8 cellular contexts compared by ENCODE assay signal in the genomic region with DNA sequence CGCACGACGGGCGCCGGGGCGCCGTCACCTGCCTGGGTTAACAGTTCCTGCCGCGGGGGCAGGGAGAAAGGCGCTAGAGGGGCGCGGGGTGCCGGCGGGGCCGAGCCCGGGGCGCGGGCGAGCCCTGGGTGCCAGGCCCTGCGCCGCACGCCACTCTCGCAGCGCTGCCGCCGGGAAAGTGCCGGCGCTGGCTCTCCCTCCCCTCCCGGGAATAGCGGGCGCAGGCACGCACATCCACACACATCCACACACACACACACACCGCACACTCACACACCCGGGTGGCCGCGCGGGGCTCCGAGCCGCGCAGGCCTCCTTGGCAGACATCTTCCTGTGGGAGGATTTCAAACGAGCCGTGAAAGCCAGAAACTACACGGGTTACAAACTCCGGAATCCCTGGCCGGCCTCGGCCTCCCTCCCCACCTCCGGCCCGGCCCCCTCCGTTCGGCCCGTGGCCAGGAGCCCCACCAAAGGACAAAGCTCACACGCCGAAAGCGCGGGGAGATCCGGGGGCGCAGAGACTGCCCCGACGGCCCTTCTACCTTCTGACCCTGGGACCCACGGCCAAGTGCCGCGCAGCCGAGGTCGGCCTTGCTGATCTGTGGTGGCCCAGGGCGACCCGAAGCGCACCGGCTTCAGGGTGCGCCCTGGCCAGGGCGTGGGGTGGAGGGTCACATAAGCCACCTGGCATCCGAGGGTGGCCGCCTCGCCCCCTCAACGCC.
DNase-seq lines count a peak whose midpoint lies in the region; ATAC-seq and TF ChIP-seq lines count a peak whose summit lies in the region.

No MANE protein-coding gene starts in this region.

- H3K27ac ChIP-seq in left ventricle myocardium inferior (replicated peaks) (peak overlapping the region; percentile 51), rectal smooth muscle tissue (ENCODE audit: low read depth, low read length) (no peak overlapping the region)

- no peak for ATAC-seq in HG02885 (IDR thresholded peaks at IDR 0.05; ENCODE audit: poor library complexity, unreplicated experiment)

- H3K9ac ChIP-seq in ES-I3 (ENCODE audit: low read depth, low read length) (peak overlapping the region; percentile 62), rectal smooth muscle tissue (ENCODE audit: low read length) (no peak overlapping the region)

- H3K9me3 ChIP-seq in ES-I3 (ENCODE audit: control insufficient read depth, insufficient read depth, low read length) (no peaks in the 10 kb centered on the region), left ventricle myocardium inferior (replicated peaks) (no peaks in the 10 kb centered on the region)

- H3K36me3 ChIP-seq in ES-I3 (ENCODE audit: insufficient read depth, low read length) (no peaks in the 10 kb centered on the region), left ventricle myocardium inferior (no peaks in the 10 kb centered on the region), rectal smooth muscle tissue (ENCODE audit: control insufficient read depth, insufficient read depth, low read length) (no peaks in the 10 kb centered on the region)

- no peak for TF ChIP-seq CTCF in left ventricle myocardium inferior (IDR thresholded peaks at IDR 0.05; ENCODE audit: borderline replicate concordance)

- intact Hi-C loops in left ventricle myocardium inferior (cut with micrococcal nuclease): no loop called here

- H3K27me3 ChIP-seq in left ventricle myocardium inferior (ENCODE audit: low read depth): no peaks in the 10 kb centered on the region
- peaks cover 6% of the 10 kb centered on the region for H3K27me3 ChIP-seq in rectal smooth muscle tissue (ENCODE audit: control insufficient read depth, insufficient read depth, low read length)

- peak; percentile 54 for DNase-seq in activated CD8-positive, alpha-beta memory T cell treated with anti-CD3 and anti-CD28 coated beads, Interleukin-2, amount 50 U/mL, for 48 hours
- DNase-seq in left ventricle myocardium inferior: peak; percentile 14
- DNase-seq in COR-L47 (lab: John Stamatoyannopoulos, UW): no peak
- no peak for DNase-seq in activated gamma-delta T cell treated with Interleukin-2 at 50 U/mL for 16 hours
- DNase-seq in RKO (ENCODE audit: low spot score): no peak

- peaks cover 16% of the 10 kb centered on the region for H3K4me1 ChIP-seq in ES-I3 (ENCODE audit: insufficient read depth, low read length)
- peaks cover 22% of the 10 kb centered on the region for H3K4me1 ChIP-seq in left ventricle myocardium inferior
- H3K4me1 ChIP-seq in rectal smooth muscle tissue (ENCODE audit: control insufficient read depth, insufficient read depth, low read length): no peaks in the 10 kb centered on the region

- H3K4me3 ChIP-seq in left ventricle myocardium inferior: peak overlapping the region; percentile 50
- peak overlapping the region; percentile 36 for H3K4me3 ChIP-seq in rectal smooth muscle tissue (ENCODE audit: low read length)

Comparison
In these comparisons a context has a peak if more than half of its experiments do, and no peak if none do; other contexts are left out.
1. DNase-seq: peak in activated CD8-positive, alpha-beta memory T cell treated with anti-CD3 and anti-CD28 coated beads, Interleukin-2, amount 50 U/mL, for 48 hours (single experiment) and left ventricle myocardium inferior (single experiment); none in COR-L47 (single experiment), activated gamma-delta T cell treated with Interleukin-2 at 50 U/mL for 16 hours (single experiment) and RKO (single experiment).